In genomic region chr9:22683393-22684075, GRCh38 we compare ENCODE assay signal across 10 cellular contexts.
A peak's percentile ranks its signal among the peaks of the same experiment; 100 is the strongest.
DNase-seq lines count a peak whose midpoint lies in the region; ATAC-seq and TF ChIP-seq lines count a peak whose summit lies in the region.
"Had no signal": no experiment of that assay in that cellular context is flagged by ENCODE, and none has a peak within 500 bp of the region (broad histone marks: within the 10 kb centered on the region; RNA-seq: fewer than 3 reads in every experiment).

No MANE protein-coding gene starts in this region.

- H3K9me2 ChIP-seq in GM23338 (ENCODE audit: insufficient read depth) = peaks cover 4% of the 10 kb centered on the region; the same call in 1 of the 2 replicates

- peaks cover 6% of the 10 kb centered on the region; the same call in 1 of the 3 replicates for H3K9me3 Mint-ChIP-seq in GM23338

- TF ChIP-seq CTCF in GM23338 (conservative IDR thresholded peaks at IDR 0.05; ENCODE audit: low read depth in 2 of 2) (no peak), OCI-LY3 (IDR thresholded peaks at IDR 0.05; ENCODE audit: low read depth, low read length) (no peak), fibroblast of lung (conservative IDR thresholded peaks at IDR 0.05 in 1 of 2, IDR thresholded peaks at IDR 0.05 in 1 of 2; ENCODE audit: low read depth in 1 of 2, low read length in 2 of 2) (no peak)

- no peak overlapping the region for H2AFZ ChIP-seq in GM23338
- H2AFZ ChIP-seq in OCI-LY3 (ENCODE audit: low read depth, low read length) = no peak overlapping the region
- no peak overlapping the region for H2AFZ ChIP-seq in fibroblast of lung (ENCODE audit: low read length)

- peak overlapping the region; percentile 30; the same call in 1 of the 2 replicates for H3K27ac Mint-ChIP-seq in GM23338
- H3K27ac Mint-ChIP-seq: activated naive CD8-positive, alpha-beta T cell had no signal

- H3K4me1 ChIP-seq in GM23338 (ENCODE audit: insufficient read depth) = peaks cover 16% of the 10 kb centered on the region
- peaks cover 17% of the 10 kb centered on the region for H3K4me1 ChIP-seq in OCI-LY3 (ENCODE audit: low read length)
- peaks cover 7% of the 10 kb centered on the region for H3K4me1 ChIP-seq in fibroblast of lung (ENCODE audit: control insufficient read depth, extremely low read depth, insufficient read depth, low read length)

- ATAC-seq in GM23338 (no peak), GM19023 (IDR thresholded peaks at IDR 0.05; ENCODE audit: unreplicated experiment) (no peak)

- H4K20me1 ChIP-seq in GM23338 (replicated peaks; ENCODE audit: insufficient read depth) (no peaks in the 10 kb centered on the region), OCI-LY3 (ENCODE audit: insufficient read depth, low read length) (no peaks in the 10 kb centered on the region), fibroblast of lung (ENCODE audit: control insufficient read depth, extremely low read depth, insufficient read depth, low read length) (no peaks in the 10 kb centered on the region)

- H3K36me3 ChIP-seq in GM23338 (ENCODE audit: insufficient read depth) (no peaks in the 10 kb centered on the region), OCI-LY3 (replicated peaks; ENCODE audit: low read depth, low read length) (no peaks in the 10 kb centered on the region), fibroblast of lung (ENCODE audit: control insufficient read depth, insufficient read depth, low read length) (no peaks in the 10 kb centered on the region)

- no peak overlapping the region for H3K4me3 Mint-ChIP-seq in GM23338
- H3K4me3 Mint-ChIP-seq: activated naive CD8-positive, alpha-beta T cell had no signal

- in situ Hi-C loops in ACHN (cut with HindIII; ENCODE audit: low pct_ligation_motif_present, low pct_unique_long_range_greater_than_20kb, low sequenced_read_pairs) = no loop called here

- no peaks in the 10 kb centered on the region for H3K79me2 ChIP-seq in GM23338 (replicated peaks; ENCODE audit: insufficient read depth)
- H3K79me2 ChIP-seq in OCI-LY3 (ENCODE audit: low read length) = no peaks in the 10 kb centered on the region
- no peaks in the 10 kb centered on the region for H3K79me2 ChIP-seq in fibroblast of lung (ENCODE audit: control insufficient read depth, insufficient read depth, low read length)

- H3K9ac ChIP-seq in OCI-LY3 (ENCODE audit: low read length) (no peak overlapping the region), fibroblast of lung (ENCODE audit: insufficient read depth, low read length) (no peak overlapping the region)

- no peaks in the 10 kb centered on the region for H3K36me3 Mint-ChIP-seq in GM23338 (ENCODE audit: low read depth)
- H3K36me3 Mint-ChIP-seq: activated naive CD8-positive, alpha-beta T cell had no signal

- H3K27me3 Mint-ChIP-seq in GM23338 (ENCODE audit: insufficient read depth, low read depth, poor library complexity) = no peaks in the 10 kb centered on the region
- H3K27me3 Mint-ChIP-seq: activated naive CD8-positive, alpha-beta T cell had no signal

- H3K4me3 ChIP-seq in GM23338 (no peak overlapping the region), OCI-LY3 (ENCODE audit: low read length) (peak overlapping the region; percentile 19; the same call in 1 of the 2 replicates), fibroblast of lung (replicated peaks in 1 of 4; ENCODE audit: control extremely low read depth in 1 of 4, insufficient read depth in 1 of 4, low read depth in 3 of 4, low read length in 4 of 4) (peak overlapping the region in 1 of 4 experiments; percentile 28)

- no peak overlapping the region for H3K27ac ChIP-seq in GM23338 (ENCODE audit: low read depth)
- no peak overlapping the region for H3K27ac ChIP-seq in OCI-LY3 (ENCODE audit: low read length)
- peak overlapping the region; percentile 39 for H3K27ac ChIP-seq in fibroblast of lung (ENCODE audit: insufficient read depth, low read length)

- DNase-seq in ACHN = peak; percentile 23
- DNase-seq in GM23338 (ENCODE audit: low spot score) = no peak
- DNase-seq in fibroblast of lung (ENCODE audit: low read depth in 2 of 2) = peak; percentile 77 to 81
- DNase-seq in NOMO-1 (lab: John Stamatoyannopoulos, UW; ENCODE audit: unreplicated experiment in 2 of 2) = no peak
- no peak for DNase-seq in amygdala (lab: John Stamatoyannopoulos, UW)
- no peak for DNase-seq in stimulated activated CD4-positive, alpha-beta T cell treated with anti-CD3 and anti-CD28 coated beads, Interleukin-4, amount 100 ng/mL, for 24 hours
- DNase-seq: DMS53 had no signal

- H3F3A ChIP-seq in GM23338 (replicated peaks; ENCODE audit: low read depth) = no peaks in the 10 kb centered on the region

- H3K4me1 Mint-ChIP-seq in GM23338 = peaks cover 20% of the 10 kb centered on the region

- H3K27me3 ChIP-seq in GM23338 (ENCODE audit: insufficient read depth) = no peaks in the 10 kb centered on the region
- H3K27me3 ChIP-seq in OCI-LY3 (ENCODE audit: low read depth, low read length) = no peaks in the 10 kb centered on the region
- no peaks in the 10 kb centered on the region for H3K27me3 ChIP-seq in fibroblast of lung (ENCODE audit: control insufficient read depth, insufficient read depth, low read length)

- no peak overlapping the region for H3K4me2 ChIP-seq in GM23338
- peak overlapping the region; percentile 25; the same call in 1 of the 2 replicates for H3K4me2 ChIP-seq in OCI-LY3 (ENCODE audit: low read length)
- peak overlapping the region; percentile 76 for H3K4me2 ChIP-seq in fibroblast of lung (ENCODE audit: extremely low read depth, insufficient read depth, low read length)

- no peaks in the 10 kb centered on the region for H3K9me3 ChIP-seq in OCI-LY3 (ENCODE audit: insufficient read depth, low read length)
- no peaks in the 10 kb centered on the region for H3K9me3 ChIP-seq in fibroblast of lung (ENCODE audit: control insufficient read depth, insufficient read depth, low read depth, low read length)

TF ChIP-seq in GM23338, 12 proteins besides CTCF, POLR2A, EP300 and RAD21:
- TF ChIP-seq ZNF114 (CRISPR knock-in tag; IDR thresholded peaks at IDR 0.05) = no peak
- TF ChIP-seq STAT1 (IDR thresholded peaks at IDR 0.05; ENCODE audit: unreplicated experiment) = no peak
TF ChIP-seq in GM23338: peak in this region for 0.

Comparison
In these comparisons a context has a peak if more than half of its experiments do, and no peak if none do; other contexts are left out.
1. DNase-seq: peak in ACHN (single experiment) and fibroblast of lung (2 of 2); none in GM23338 (single experiment), NOMO-1 (0 of 2), amygdala (0 of 56) and stimulated activated CD4-positive, alpha-beta T cell treated with anti-CD3 and anti-CD28 coated beads, Interleukin-4, amount 100 ng/mL, for 24 hours (single experiment).